Comparison of ENCODE assay signal across 8 cellular contexts in genomic region chr9:37471942-37472679, GRCh38. TPM values are rescaled to one million over a fixed set of nuclear protein-coding genes. Genes with fewer than 3 reads are reported as not detected.
DNase-seq lines count a peak whose midpoint lies in the region; ATAC-seq and TF ChIP-seq lines count a peak whose summit lies in the region.

No MANE protein-coding gene starts in this region.

- peak overlapping the region; percentile 85 for H3K27ac Mint-ChIP-seq in MCF 10A (ENCODE audit: low read depth, unreplicated experiment)
- peak overlapping the region; percentile 20 to 67 for H3K27ac Mint-ChIP-seq in stimulated activated naive CD8-positive, alpha-beta T cell treated with anti-CD3 and anti-CD28 coated beads, Interleukin-15, amount 100 ng/mL, for 72 hours

- H3K36me3 Mint-ChIP-seq in MCF 10A (ENCODE audit: insufficient read depth, unreplicated experiment): no peaks in the 10 kb centered on the region

- H3K4me1 Mint-ChIP-seq in MCF 10A (ENCODE audit: insufficient read depth, unreplicated experiment): peaks cover 13% of the 10 kb centered on the region
- H3K4me1 Mint-ChIP-seq in stimulated activated naive CD8-positive, alpha-beta T cell treated with anti-CD3 and anti-CD28 coated beads, Interleukin-15, amount 100 ng/mL, for 72 hours: peaks cover 13% of the 10 kb centered on the region

- H3K4me3 Mint-ChIP-seq in MCF 10A (ENCODE audit: unreplicated experiment): peak overlapping the region; percentile 74
- H3K4me3 Mint-ChIP-seq in stimulated activated naive CD8-positive, alpha-beta T cell treated with anti-CD3 and anti-CD28 coated beads, Interleukin-15, amount 100 ng/mL, for 72 hours: peak overlapping the region; percentile 79 to 83

- no peak for ATAC-seq in stimulated activated naive CD8-positive, alpha-beta T cell treated with anti-CD3 and anti-CD28 coated beads, Interleukin-15, amount 100 ng/mL, for 72 hours
- ATAC-seq in HG03108 (IDR thresholded peaks at IDR 0.05; ENCODE audit: unreplicated experiment): no peak
- ATAC-seq in GM19328 (IDR thresholded peaks at IDR 0.05; ENCODE audit: unreplicated experiment): no peak

- H3K9me3 Mint-ChIP-seq in MCF 10A (ENCODE audit: unreplicated experiment): no peaks in the 10 kb centered on the region
- H3K9me3 Mint-ChIP-seq in stimulated activated naive CD8-positive, alpha-beta T cell treated with anti-CD3 and anti-CD28 coated beads, Interleukin-15, amount 100 ng/mL, for 72 hours: peaks cover 11 to 15% of the 10 kb centered on the region in 2 donors

- TF ChIP-seq CTCF in C4-2B (conservative IDR thresholded peaks at IDR 0.05) (no peak), MCF 10A (IDR thresholded peaks at IDR 0.05; ENCODE audit: unreplicated experiment) (no peak), kidney epithelial cell (IDR thresholded peaks at IDR 0.05; ENCODE audit: insufficient read depth, low read length, poor library complexity, severe bottlenecking) (no peak)

- TSS peak; percentile 40 for BruUV-seq in MCF 10A (replicated peaks; lab: Mats Ljungman, UMichigan)

- no peaks in the 10 kb centered on the region for H3K36me3 ChIP-seq in KOPT-K1 (ENCODE audit: insufficient read depth, low read length)
- no peaks in the 10 kb centered on the region for H3K36me3 ChIP-seq in kidney epithelial cell (ENCODE audit: control insufficient read depth, insufficient read depth, low read length)

- H3K27me3 ChIP-seq in kidney epithelial cell (ENCODE audit: control insufficient read depth, insufficient read depth, low read length): no peaks in the 10 kb centered on the region

- peak overlapping the region; percentile 40 for H3K4me3 ChIP-seq in kidney epithelial cell (ENCODE audit: low read depth, low read length)

- H3K27ac ChIP-seq in C4-2B (peak overlapping the region; percentile 39), KOPT-K1 (ENCODE audit: low read depth, low read length, poor library complexity, severe bottlenecking) (peak overlapping the region; percentile 16)

- DNase-seq in MCF 10A (ENCODE audit: unreplicated experiment) (peak; percentile 95), kidney epithelial cell (ENCODE audit: low read depth) (peak; percentile 93), NCI-H187 treated with DMSO at 0.1 percent for 48 hours (lab: John Stamatoyannopoulos, UW) (no peak)
- no peak for DNase-seq in stimulated activated naive CD8-positive, alpha-beta T cell treated with anti-CD3 and anti-CD28 coated beads, Interleukin-15, amount 100 ng/mL, for 72 hours

- peaks cover 23% of the 10 kb centered on the region for H3K9me3 ChIP-seq in KOPT-K1 (ENCODE audit: insufficient read depth, low read length, poor library complexity, severe bottlenecking)

- no peaks in the 10 kb centered on the region for H3K27me3 Mint-ChIP-seq in MCF 10A (ENCODE audit: insufficient read depth, unreplicated experiment)
- H3K27me3 Mint-ChIP-seq in stimulated activated naive CD8-positive, alpha-beta T cell treated with anti-CD3 and anti-CD28 coated beads, Interleukin-15, amount 100 ng/mL, for 72 hours: peaks cover 7% of the 10 kb centered on the region

- CTCF ChIA-PET in MCF 10A (lab: Yijun Ruan, JAX): no interaction called here

- POLR2A ChIA-PET in MCF 10A (lab: Yijun Ruan, JAX): interaction anchor here (0.5 to 3.8 kb wide), 7 partner anchors 9 to 986 kb away, joined by 3 to 20 read pairs (median 10); partner anchors contain the start of gene POLR1E

- intact Hi-C loops in MCF 10A (cut with micrococcal nuclease): no loop called here

RNA-seq across cellular contexts. Expression of gene ZBTB5, which starts 6.9 kb away (rescaled TPM):
- total RNA-seq in MCF 10A (2022): 8.9 and 9.0 TPM in 2 replicates
- 12.4 and 14.1 TPM in 2 replicates for total RNA-seq in kidney epithelial cell

RNA-seq across cellular contexts. Expression of gene POLR1E, which starts 13.6 kb away (rescaled TPM):
- 29.7 and 50.3 TPM in 2 replicates for total RNA-seq in MCF 10A (2022)
- 24.4 and 26.9 TPM in 2 replicates for total RNA-seq in kidney epithelial cell

RNA-seq across cellular contexts. Expression of gene GRHPR, which starts 49.6 kb away (rescaled TPM):
- total RNA-seq in MCF 10A (2022) (114 and 121 TPM in 2 replicates), kidney epithelial cell (119 and 142 TPM in 2 replicates)

Comparison
In these comparisons a context has a peak if more than half of its experiments do, and no peak if none do; other contexts are left out.
1. DNase-seq: peak in MCF 10A (single experiment) and kidney epithelial cell (single experiment); none in stimulated activated naive CD8-positive, alpha-beta T cell treated with anti-CD3 and anti-CD28 coated beads, Interleukin-15, amount 100 ng/mL, for 72 hours (0 of 2) and NCI-H187 treated with DMSO at 0.1 percent for 48 hours (single experiment).